25 cellular contexts compared by ENCODE assay signal in the genomic region with DNA sequence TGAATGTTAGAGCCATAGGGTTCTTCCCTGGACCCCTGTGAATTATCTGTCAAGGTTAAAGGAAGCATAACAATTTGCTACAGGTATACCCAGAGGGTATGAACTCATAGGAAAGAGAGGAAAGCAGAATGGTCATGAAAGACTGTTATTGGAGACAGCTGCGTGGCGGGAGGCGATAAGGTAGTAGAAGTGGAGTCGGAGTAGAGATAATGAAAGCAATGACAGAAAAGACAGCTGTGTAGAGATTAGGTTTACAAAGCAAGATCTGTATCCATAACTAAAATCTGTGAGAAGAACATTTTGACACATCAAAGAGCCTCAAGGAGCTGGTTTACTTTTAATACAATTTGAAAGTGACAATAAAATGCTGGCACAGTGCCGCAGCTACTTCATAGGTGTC.
"Had no signal": no experiment of that assay in that cellular context is flagged by ENCODE, and none has a peak within 500 bp of the region (broad histone marks: within the 10 kb centered on the region; RNA-seq: fewer than 3 reads in every experiment).

No MANE protein-coding gene starts in this region.

- H3K9me3 ChIP-seq: adrenal gland, body of pancreas, breast epithelium, SJSA1, SK-N-SH had no signal

- H3K4me1 ChIP-seq: adrenal gland, body of pancreas, breast epithelium, SJSA1 had no signal

- H3K27me3 ChIP-seq: adrenal gland, body of pancreas, breast epithelium, SJSA1 had no signal

- H3K36me3 ChIP-seq: adrenal gland, breast epithelium, SJSA1 had no signal

- H3K27ac ChIP-seq: adrenal gland, body of pancreas, breast epithelium, SJSA1 had no signal

- DNase-seq: activated CD4-positive, alpha-beta T cell treated with anti-CD3 and anti-CD28 coated beads for 36 hours; activated CD4-positive, alpha-beta T cell treated with anti-CD3 and anti-CD28 coated beads, Interleukin-2, amount 10 ng/mL, durations not matched to agents 7 days and 5 days; activated CD4-positive, alpha-beta T cell treated with anti-CD3 and anti-CD28 coated beads, Interleukin-2, amount 50 U/mL, for 48 hours; activated CD8-positive, alpha-beta T cell treated with anti-CD3 and anti-CD28 coated beads, Interleukin-2, amount 10 ng/mL, durations not matched to agents 7 days and 5 days; activated gamma-delta T cell treated with Interleukin-2 at 50 U/mL for 16 hours; activated naive CD4-positive, alpha-beta T cell treated with anti-CD3 and anti-CD28 coated beads for 36 hours; activated T-cell treated with anti-CD3 and anti-CD28 coated beads, Interleukin-2, amount 50 U/mL, for 24 hours; adrenal gland; body of pancreas; cerebellar nuclear complex; Kasumi-1; KG1; MM.1S; MV-4-11; NCI-H1092; NCI-H1417 treated with DMSO at 0.1 percent for 48 hours; NCI-H187 treated with DMSO at 0.1 percent for 48 hours; NCI-H2107; NCI-H2227 treated with DMSO at 0.1 percent for 48 hours; NCI-H446; NCI-H510A treated with DMSO at 0.1 percent for 48 hours; Right ventricle myocardium superior; SK-N-SH had no signal

- H3K4me3 ChIP-seq: adrenal gland, body of pancreas, breast epithelium, SJSA1 had no signal
